6 cellular contexts compared by ENCODE assay signal in genomic region chr4:127113852-127114362, GRCh38.
"Had no signal": no experiment of that assay in that cellular context is flagged by ENCODE, and none has a peak within 500 bp of the region (broad histone marks: within the 10 kb centered on the region; RNA-seq: fewer than 3 reads in every experiment).

No MANE protein-coding gene starts in this region.

- H3K27ac Mint-ChIP-seq: GM23338, H9, IgD-negative memory B cell had no signal

- ATAC-seq: GM23338, HepG2 had no signal

- DNase-seq: H9, HCEC 1CT had no signal

- H3K27me3 Mint-ChIP-seq: IgD-negative memory B cell had no signal

- H3K4me3 ChIP-seq: GM23338 had no signal

- H3K27ac ChIP-seq: HL-60 had no signal

- H3K4me1 Mint-ChIP-seq: IgD-negative memory B cell had no signal

- H3K4me2 ChIP-seq: GM23338 had no signal

- H3K36me3 Mint-ChIP-seq: IgD-negative memory B cell had no signal

- H2AFZ ChIP-seq: GM23338 had no signal

- H3K4me3 Mint-ChIP-seq: GM23338, H9, IgD-negative memory B cell had no signal
